Comparison of ENCODE assay signal across 9 cellular contexts in the genomic region with DNA sequence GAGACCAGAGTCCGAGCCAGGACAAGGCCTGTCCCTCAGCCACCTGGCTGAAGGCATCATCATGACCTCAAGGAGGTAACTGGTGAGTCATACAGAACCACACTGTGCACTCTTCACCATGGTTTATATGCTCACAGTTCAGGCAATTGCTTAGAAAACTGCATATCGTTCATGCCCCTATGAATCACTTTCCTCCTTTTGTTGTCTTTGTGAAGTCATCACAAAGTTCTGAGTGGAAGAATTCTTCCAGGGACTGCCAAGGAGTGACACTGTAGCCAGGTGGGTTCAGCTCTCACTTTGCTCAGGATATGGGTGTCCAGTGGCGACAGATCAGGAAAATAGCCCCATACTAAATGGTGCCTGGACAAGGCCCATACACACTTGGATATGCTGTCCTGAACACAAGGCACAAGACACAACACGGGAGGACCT.
DNase-seq lines count a peak whose midpoint lies in the region; TF ChIP-seq lines count a peak whose summit lies in the region.
"Had no signal": no experiment of that assay in that cellular context is flagged by ENCODE, and none has a peak within 500 bp of the region (broad histone marks: within the 10 kb centered on the region; RNA-seq: fewer than 3 reads in every experiment).

No MANE protein-coding gene starts in this region.

- TF ChIP-seq POLR2A in esophagus muscularis mucosa (IDR thresholded peaks at IDR 0.05; ENCODE audit: low read depth) = no peak

- H3K36me3 ChIP-seq in esophagus muscularis mucosa (no peaks in the 10 kb centered on the region), HAP-1 (replicated peaks) (no peaks in the 10 kb centered on the region)

- H3K4me1 ChIP-seq in esophagus muscularis mucosa = peaks cover 9 to 31% (median 19%) of the 10 kb centered on the region in 4 donors
- H3K4me1 ChIP-seq in HAP-1 = peaks cover 14% of the 10 kb centered on the region

- H3K27ac ChIP-seq in esophagus muscularis mucosa (replicated peaks in 1 of 4) = peak overlapping the region in 3 of 4 donors; percentile 10 to 65 (median 49)

- in situ Hi-C loops in HAP-1 (cut with MboI; ENCODE audit: low sequenced_read_pairs) = no loop called here
- in situ Hi-C loops in GM13977 (cut with MboI; ENCODE audit: low pct_unique_long_range_greater_than_20kb, low sequenced_read_pairs, unreplicated experiment) = no loop called here

- 73% methylated on average over 3 of the region's 4 CpGs for WGBS in esophagus muscularis mucosa

- peak; percentile 88 for DNase-seq in HCEC 1CT
- peak; percentile 63 for DNase-seq in SW480 (ENCODE audit: low spot score)
- DNase-seq in esophagus muscularis mucosa (ENCODE audit: extremely low spot score) = no peak
- DNase-seq in skeletal muscle cell (ENCODE audit: low read depth) = peak; percentile 86
- no peak for DNase-seq in HAP-1 (ENCODE audit: low spot score in 2 of 2)
- no peak for DNase-seq in GM13977 (ENCODE audit: low spot score)
- DNase-seq in central memory CD4-positive, alpha-beta T cell = no peak
- DNase-seq: NCI-H1105 had no signal

- no peak for TF ChIP-seq EP300 in esophagus muscularis mucosa (IDR thresholded peaks at IDR 0.05)

- H3K27me3 ChIP-seq in esophagus muscularis mucosa (no peaks in the 10 kb centered on the region), HAP-1 (ENCODE audit: low read depth) (no peaks in the 10 kb centered on the region)

- intact Hi-C loops in esophagus muscularis mucosa (cut with DNase I) = loop anchor here (10.0 kb wide), 1 partner anchor 87 kb away; no protein-coding TSS in a partner anchor

- H3K4me3 ChIP-seq in esophagus muscularis mucosa = no peak overlapping the region
- H3K4me3 ChIP-seq in skeletal muscle cell (ENCODE audit: low read depth, low read length) = no peak overlapping the region
- H3K4me3 ChIP-seq in HAP-1 = no peak overlapping the region
- H3K4me3 ChIP-seq: lung had no signal

- TF ChIP-seq CTCF in esophagus muscularis mucosa (IDR thresholded peaks at IDR 0.05) = no peak
- no peak for TF ChIP-seq CTCF in GM13977 (IDR thresholded peaks at IDR 0.05; ENCODE audit: extremely low read depth, insufficient read depth, missing control alignments)

- H3K9me3 ChIP-seq in esophagus muscularis mucosa = no peaks in the 10 kb centered on the region
- no peaks in the 10 kb centered on the region for H3K9me3 ChIP-seq in HAP-1

Comparison
In these comparisons a context has a peak if more than half of its experiments do, and no peak if none do; other contexts are left out.
1. DNase-seq: peak in HCEC 1CT (single experiment), SW480 (single experiment) and skeletal muscle cell (single experiment); none in esophagus muscularis mucosa (single experiment), HAP-1 (0 of 2), GM13977 (single experiment) and central memory CD4-positive, alpha-beta T cell (single experiment).